Comparison of ENCODE assay signal across 8 cellular contexts in genomic region chr20:32485126-32485769, GRCh38.
DNase-seq lines count a peak whose midpoint lies in the region; ATAC-seq, FAIRE-seq and TF ChIP-seq lines count a peak whose summit lies in the region.

No MANE protein-coding gene starts in this region.

- WGBS in H9 (ENCODE audit: extremely low coverage, insufficient read length, low lambda C conversion rate) = no CpG with 5 or more reads among the region's 17 CpGs
- 2 to 4% (median 4%) methylated on average over 17 of the region's 17 CpGs for WGBS in adrenal gland, 4 donors
- 4% methylated on average over 17 of the region's 17 CpGs for WGBS in prostate gland

- H3K27me3 Mint-ChIP-seq in Calu3 (ENCODE audit: unreplicated experiment) (peaks cover 41% of the 10 kb centered on the region), H9 (ENCODE audit: low read depth) (peaks cover 34% of the 10 kb centered on the region)

- no peak overlapping the region for H3K14ac ChIP-seq in H9 (ENCODE audit: insufficient read depth, low read length)

- peak overlapping the region; percentile 75 for H2AFZ ChIP-seq in H9 (ENCODE audit: low read length)

- peak; percentile 90 for TF ChIP-seq CTCF in Calu3 (IDR thresholded peaks at IDR 0.05; ENCODE audit: unreplicated experiment)
- peak; percentile 84 for TF ChIP-seq CTCF in H9 (conservative IDR thresholded peaks at IDR 0.05)
- peak; percentile 64 to 84 (median 79) for TF ChIP-seq CTCF in adrenal gland (IDR thresholded peaks at IDR 0.05)
- TF ChIP-seq CTCF in prostate gland (IDR thresholded peaks at IDR 0.05) = peak in 3 of 4 experiments; percentile 53 to 85 (median 75)

- no peak for FAIRE-seq in urothelium cell line (lab: Jason Lieb, UNC)

- H3K23me2 ChIP-seq in H9 (ENCODE audit: insufficient read length, low read depth, low read length, poor library complexity, severe bottlenecking) = peaks cover 12% of the 10 kb centered on the region

- H3K9me3 ChIP-seq in H9 (ENCODE audit: control insufficient read depth, low read depth, low read length) (no peaks in the 10 kb centered on the region), adrenal gland (replicated peaks in 1 of 3) (no peaks in the 10 kb centered on the region), prostate gland (no peaks in the 10 kb centered on the region)

- H3K4me1 Mint-ChIP-seq in Calu3 (ENCODE audit: low read depth, unreplicated experiment) (peaks cover 26% of the 10 kb centered on the region), H9 (peaks cover 26 to 30% of the 10 kb centered on the region in 2 experiments)

- peak overlapping the region; percentile 71 for H3K9ac ChIP-seq in H9 (ENCODE audit: extremely low read depth, insufficient read length, low read length)

- no peaks in the 10 kb centered on the region for H3K36me3 ChIP-seq in adrenal gland (replicated peaks in 1 of 2)
- H3K36me3 ChIP-seq in prostate gland = no peaks in the 10 kb centered on the region

- H3K27ac Mint-ChIP-seq in Calu3 (ENCODE audit: unreplicated experiment) (peak overlapping the region; percentile 71), H9 (peak overlapping the region in 2 of 3 experiments; percentile 20 to 29; a peak in 2 of 7 replicates)

- H3K4me3 Mint-ChIP-seq in Calu3 (ENCODE audit: low read depth, unreplicated experiment) = peak overlapping the region; percentile 89
- peak overlapping the region; percentile 63 to 85 for H3K4me3 Mint-ChIP-seq in H9

- peak overlapping the region; percentile 89 for H3K4me2 ChIP-seq in H9 (ENCODE audit: insufficient read depth, insufficient read length, low read length)

- H2AK5ac ChIP-seq in H9 (ENCODE audit: insufficient read length, low read length) = no peak overlapping the region

- no peak overlapping the region for H3K23ac ChIP-seq in H9 (ENCODE audit: insufficient read length, low read depth, low read length)

- peak overlapping the region in 2 of 4 donors; percentile 73 to 96 for H3K4me3 ChIP-seq in adrenal gland
- H3K4me3 ChIP-seq in prostate gland = peak overlapping the region; percentile 87 to 93

- H3K79me1 ChIP-seq in H9 (ENCODE audit: insufficient read depth, low read depth, low read length, poor library complexity, severe bottlenecking) = no peaks in the 10 kb centered on the region

- CTCF ChIA-PET in Calu3 (lab: Charles Lee) = interaction anchor here (0.5 to 1.6 kb wide), 8 partner anchors 10 to 328 kb away, joined by 3 to 10 read pairs (median 7); no protein-coding TSS in a partner anchor

- H3K36me3 Mint-ChIP-seq in Calu3 (ENCODE audit: insufficient read depth, unreplicated experiment) = peaks cover 41% of the 10 kb centered on the region
- peaks cover 0 to 2% (median 0%) of the 10 kb centered on the region in 3 experiments; a peak in 2 of 7 replicates for H3K36me3 Mint-ChIP-seq in H9 (ENCODE audit: insufficient read depth in 1 of 3, low read depth in 3 of 3)

- ATAC-seq in left ventricle myocardium superior = peak; percentile 61

- H2BK12ac ChIP-seq in H9 (ENCODE audit: insufficient read length, low read depth, low read length) = no peak overlapping the region

- H2BK120ac ChIP-seq in H9 (ENCODE audit: low read depth, low read length, poor library complexity, severe bottlenecking) = no peak overlapping the region

- no peak overlapping the region for H3T11ph ChIP-seq in H9 (ENCODE audit: low read length)

- H4K91ac ChIP-seq in H9 (ENCODE audit: insufficient read length, low read depth, low read length) = no peak overlapping the region

- H3K4me1 ChIP-seq in H9 (ENCODE audit: insufficient read depth, low read length) = peaks cover 3% of the 10 kb centered on the region; the same call in 1 of the 2 replicates
- peaks cover 22 to 42% of the 10 kb centered on the region in 2 donors for H3K4me1 ChIP-seq in adrenal gland (replicated peaks in 1 of 2)
- peaks cover 6% of the 10 kb centered on the region for H3K4me1 ChIP-seq in prostate gland (replicated peaks)

- peaks cover 9% of the 10 kb centered on the region; the same call in 1 of the 2 replicates for H3K79me2 ChIP-seq in H9 (ENCODE audit: insufficient read depth, low read length)

- BruUV-seq in Calu3 (replicated peaks; lab: Mats Ljungman, UMichigan) = TSS peak; percentile 61

- H2BK5ac ChIP-seq in H9 (ENCODE audit: insufficient read length, low read length) = no peak overlapping the region

- H3K56ac ChIP-seq in H9 (ENCODE audit: insufficient read length, low read depth, low read length) = no peak overlapping the region

- H3K27ac ChIP-seq in H9 (ENCODE audit: insufficient read length, low read depth, low read length) = no peak overlapping the region
- H3K27ac ChIP-seq in adrenal gland = peak overlapping the region in 4 of 5 donors; percentile 60 to 91 (median 74)
- peak overlapping the region; percentile 85 to 92 for H3K27ac ChIP-seq in prostate gland

- H3K18ac ChIP-seq in H9 (ENCODE audit: insufficient read length, low read depth, low read length) = no peak overlapping the region

- H3K9me3 Mint-ChIP-seq in Calu3 (ENCODE audit: low read depth, unreplicated experiment) (peaks cover 6% of the 10 kb centered on the region), H9 (peaks cover 2 to 3% of the 10 kb centered on the region in 2 experiments; a peak in 3 of 5 replicates)

- H4K20me1 ChIP-seq in H9 (ENCODE audit: control insufficient read depth, insufficient read depth, insufficient read length) = no peaks in the 10 kb centered on the region

- no peak overlapping the region for H3K4ac ChIP-seq in H9 (ENCODE audit: low read depth, low read length)

- DNase-seq in Calu3 (peak; percentile 82), H9 (peak; percentile 68), NCI-H1417 treated with DMSO at 0.1 percent for 48 hours (lab: John Stamatoyannopoulos, UW) (peak; percentile 54), T follicular helper cell (ENCODE audit: low read depth) (peak; percentile 74), adrenal gland (peak; percentile 71 to 94 (median 84)), left ventricle myocardium superior (peak; percentile 85), prostate gland (ENCODE audit: low spot score) (peak; percentile 64), urothelium cell line (ENCODE audit: low spot score) (peak; percentile 76)

- no peak overlapping the region for H2BK15ac ChIP-seq in H9 (ENCODE audit: low read depth, low read length)

- intact Hi-C loops in Calu3 (cut with micrococcal nuclease; ENCODE audit: unreplicated experiment) (loop anchor here (10.0 kb wide), 1 partner anchor 150 kb away; no protein-coding TSS in a partner anchor), adrenal gland (cut with DNase I) (loop anchor here in 1 of 2 donors (10.0 kb wide), 1 partner anchor 150 kb away; no protein-coding TSS in a partner anchor), left ventricle myocardium superior (cut with micrococcal nuclease) (no loop called here), prostate gland (cut with DNase I) (loop anchor here (10.0 kb wide), 1 partner anchor 280 kb away; the partner anchor contains the start of genes PLAGL2 and POFUT1)

- TF ChIP-seq POLR2A in adrenal gland (IDR thresholded peaks at IDR 0.05) (no peak), prostate gland (IDR thresholded peaks at IDR 0.05) (no peak)

- H2BK20ac ChIP-seq in H9 (ENCODE audit: low read depth, low read length, poor library complexity, severe bottlenecking) = no peak overlapping the region

- H3K27me3 ChIP-seq in H9 (ENCODE audit: insufficient read depth, low read length) (no peaks in the 10 kb centered on the region), adrenal gland (no peaks in the 10 kb centered on the region), prostate gland (replicated peaks; ENCODE audit: insufficient read depth) (no peaks in the 10 kb centered on the region)

- no peak overlapping the region for H4K5ac ChIP-seq in H9 (ENCODE audit: insufficient read length, low read depth, low read length)

- no peak overlapping the region for H4K8ac ChIP-seq in H9 (replicated peaks; ENCODE audit: insufficient read length, low read depth, low read length)
